ENCODE assay signal across 18 cellular contexts in the genomic region with DNA sequence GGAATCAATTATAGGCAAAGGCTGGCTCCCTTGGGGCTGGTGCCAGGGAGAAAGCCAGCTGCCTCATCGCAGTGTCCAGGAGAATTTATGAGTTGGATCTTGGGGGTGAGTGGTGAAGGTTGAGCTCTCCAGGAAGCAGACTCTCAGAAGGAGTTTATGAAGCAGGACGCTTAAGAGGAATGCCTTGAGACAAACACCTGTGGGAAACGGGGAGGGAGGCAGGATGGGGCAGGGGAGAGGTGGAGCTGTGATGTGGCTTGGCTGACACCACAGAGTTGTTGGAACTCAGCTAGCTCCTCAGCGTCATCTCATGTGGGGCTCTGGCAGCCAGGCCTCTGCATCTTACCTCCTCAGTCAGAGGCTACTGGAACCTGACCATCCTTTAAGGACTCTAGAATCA.
"Had no signal": no experiment of that assay in that cellular context is flagged by ENCODE, and none has a peak within 500 bp of the region (broad histone marks: within the 10 kb centered on the region; RNA-seq: fewer than 3 reads in every experiment).

No MANE protein-coding gene starts in this region.

- H3K27ac Mint-ChIP-seq: activated B cell treated with CpG ODN at 0.5 μM for 24 hours; activated CD4-positive, alpha-beta memory T cell treated with anti-CD3 and anti-CD28 coated beads for 36 hours; activated T-cell treated with anti-CD3 and anti-CD28 coated beads, Interleukin-2, amount 50 U/mL, for 24 hours; dendritic cell treated with granulocyte-macrophage colony-stimulating factor and Interleukin-4, amounts not matched to agents 40 ng/mL and 50 ng/mL, for 4 days; natural killer cell; T-helper 2 cell treated with Interferon-gamma antibody and Interleukin-4, amounts not matched to agents 5 μg/mL and 100 μg/mL, for 36 hours had no signal

- H3K4me1 Mint-ChIP-seq: activated B cell treated with CpG ODN at 0.5 μM for 24 hours, natural killer cell had no signal

- DNase-seq: activated B cell treated with CpG ODN at 0.5 μM for 24 hours; activated CD4-positive, alpha-beta T cell treated with anti-CD3 and anti-CD28 coated beads for 4 hours; activated naive CD4-positive, alpha-beta T cell treated with anti-CD3 and anti-CD28 coated beads, Interleukin-2, amount 50 U/mL, for 16 hours; activated T-cell treated with anti-CD3 and anti-CD28 coated beads, Interleukin-2, amount 50 U/mL, for 24 hours; effector CD8-positive, alpha-beta T cell; left cardiac atrium; lower lobe of right lung; natural killer cell; nucleus accumbens; retina; stimulated activated CD8-positive, alpha-beta memory T cell treated with anti-CD3 and anti-CD28 coated beads, Interleukin-4, amount 100 ng/mL, for 48 hours; stimulated activated naive CD4-positive, alpha-beta T cell had no signal

- H3K27ac ChIP-seq: ascending aorta, lower lobe of right lung, tibial nerve, vagina had no signal

- H3K4me3 ChIP-seq: ascending aorta, lower lobe of right lung, tibial nerve, vagina had no signal

- H3K27me3 ChIP-seq: ascending aorta, tibial nerve, vagina had no signal

- H3K4me3 Mint-ChIP-seq: activated B cell treated with CpG ODN at 0.5 μM for 24 hours; activated CD4-positive, alpha-beta memory T cell treated with anti-CD3 and anti-CD28 coated beads for 36 hours; activated T-cell treated with anti-CD3 and anti-CD28 coated beads, Interleukin-2, amount 50 U/mL, for 24 hours; dendritic cell treated with granulocyte-macrophage colony-stimulating factor and Interleukin-4, amounts not matched to agents 40 ng/mL and 50 ng/mL, for 4 days; natural killer cell; T-helper 2 cell treated with Interferon-gamma antibody and Interleukin-4, amounts not matched to agents 5 μg/mL and 100 μg/mL, for 36 hours had no signal

- H3K36me3 Mint-ChIP-seq: activated CD4-positive, alpha-beta memory T cell treated with anti-CD3 and anti-CD28 coated beads for 36 hours; natural killer cell had no signal

- H3K9me3 ChIP-seq: ascending aorta, lower lobe of right lung, tibial nerve, vagina had no signal

- H3K9me3 Mint-ChIP-seq: activated B cell treated with CpG ODN at 0.5 μM for 24 hours; activated CD4-positive, alpha-beta memory T cell treated with anti-CD3 and anti-CD28 coated beads for 36 hours; activated T-cell treated with anti-CD3 and anti-CD28 coated beads, Interleukin-2, amount 50 U/mL, for 24 hours; dendritic cell treated with granulocyte-macrophage colony-stimulating factor and Interleukin-4, amounts not matched to agents 40 ng/mL and 50 ng/mL, for 4 days; natural killer cell; T-helper 2 cell treated with Interferon-gamma antibody and Interleukin-4, amounts not matched to agents 5 μg/mL and 100 μg/mL, for 36 hours had no signal

- H3K4me1 ChIP-seq: ascending aorta, vagina had no signal

- H3K36me3 ChIP-seq: ascending aorta, lower lobe of right lung, tibial nerve, vagina had no signal
